ENCODE assay signal across 9 cellular contexts in genomic region chr2:37669500-37669899, GRCh38. TPM values are rescaled to one million over a fixed set of nuclear protein-coding genes. Genes with fewer than 3 reads are reported as not detected.
DNase-seq lines count a peak whose midpoint lies in the region; ATAC-seq, FAIRE-seq and TF ChIP-seq lines count a peak whose summit lies in the region.
"Had no signal": no experiment of that assay in that cellular context is flagged by ENCODE, and none has a peak within 500 bp of the region (broad histone marks: within the 10 kb centered on the region; RNA-seq: fewer than 3 reads in every experiment).

No MANE protein-coding gene starts in this region.

- TF ChIP-seq POLR2A in ovary (IDR thresholded peaks at IDR 0.05) = no peak
- no peak for TF ChIP-seq POLR2A in erythroblast (IDR thresholded peaks at IDR 0.05; ENCODE audit: low read length)
- TF ChIP-seq POLR2A in GM12891 (IDR thresholded peaks at IDR 0.05; ENCODE audit: low read depth, low read length) = no peak

- peaks cover 30% of the 10 kb centered on the region for H3K36me3 ChIP-seq in OCI-LY3 (replicated peaks; ENCODE audit: low read depth, low read length)
- H3K36me3 ChIP-seq in endodermal cell (ENCODE audit: control insufficient read depth, insufficient read depth, low read length) = peaks cover 40% of the 10 kb centered on the region
- H3K36me3 ChIP-seq in ovary = no peaks in the 10 kb centered on the region

- no peaks in the 10 kb centered on the region for H3K9me3 Mint-ChIP-seq in endodermal cell

- no peak overlapping the region for H2AFZ ChIP-seq in OCI-LY3 (ENCODE audit: low read depth, low read length)

- TF ChIP-seq EP300 in ovary (IDR thresholded peaks at IDR 0.05) = no peak

- no peak overlapping the region for H3K9ac ChIP-seq in OCI-LY3 (ENCODE audit: low read length)
- peak overlapping the region; percentile 56 for H3K9ac ChIP-seq in endodermal cell (ENCODE audit: extremely low read depth, low read length, poor library complexity, severe bottlenecking)

- H3K9me3 ChIP-seq in OCI-LY3 (ENCODE audit: insufficient read depth, low read length) (no peaks in the 10 kb centered on the region), endodermal cell (ENCODE audit: control insufficient read depth, low read length) (no peaks in the 10 kb centered on the region), ovary (no peaks in the 10 kb centered on the region)

- peak overlapping the region; percentile 84 for H3K4me3 Mint-ChIP-seq in endodermal cell

- no peak overlapping the region for H3K27ac Mint-ChIP-seq in endodermal cell

- H3K36me3 Mint-ChIP-seq in endodermal cell (ENCODE audit: low read depth) = peaks cover 4% of the 10 kb centered on the region

- ATAC-seq in HG02973 (IDR thresholded peaks at IDR 0.05; ENCODE audit: unreplicated experiment) = no peak

- H3K27me3 Mint-ChIP-seq in endodermal cell (ENCODE audit: insufficient read depth) = peaks cover 34% of the 10 kb centered on the region

- H3K27me3 ChIP-seq in OCI-LY3 (ENCODE audit: low read depth, low read length) = no peaks in the 10 kb centered on the region
- H3K27me3 ChIP-seq in endodermal cell (ENCODE audit: control insufficient read depth, insufficient read depth, low read length, poor library complexity, severe bottlenecking) = no peaks in the 10 kb centered on the region
- no peaks in the 10 kb centered on the region for H3K27me3 ChIP-seq in ovary

- H3K4me3 ChIP-seq in OCI-LY3 (ENCODE audit: low read length) (peak overlapping the region; percentile 82), endodermal cell (ENCODE audit: low read length) (peak overlapping the region; percentile 97), ovary (peak overlapping the region; percentile 96)

- H3K27ac ChIP-seq in OCI-LY3 (ENCODE audit: low read length) (no peak overlapping the region), endodermal cell (ENCODE audit: low read depth, low read length) (no peak overlapping the region), ovary (no peak overlapping the region)

- H3K4me1 Mint-ChIP-seq in endodermal cell = peaks cover 37% of the 10 kb centered on the region

- DNase-seq in EH (ENCODE audit: low read depth) (peak; percentile 45), endodermal cell (no peak), ovary (no peak), NCI-H146 treated with DMSO at 0.1 percent for 48 hours (lab: John Stamatoyannopoulos, UW; ENCODE audit: unreplicated experiment) (no peak), erythroblast (lab: John Stamatoyannopoulos, UW) (no peak), GM12891 (ENCODE audit: insufficient read length, low spot score) (no peak)
- DNase-seq: KG1 had no signal

- H3K4me1 ChIP-seq in OCI-LY3 (ENCODE audit: low read length) = peaks cover 32% of the 10 kb centered on the region
- peaks cover 4% of the 10 kb centered on the region for H3K4me1 ChIP-seq in endodermal cell (ENCODE audit: control insufficient read depth, insufficient read depth, low read length)
- peaks cover 3% of the 10 kb centered on the region for H3K4me1 ChIP-seq in ovary (ENCODE audit: insufficient read depth)

- TF ChIP-seq CTCF in OCI-LY3 (IDR thresholded peaks at IDR 0.05; ENCODE audit: low read depth, low read length) (no peak), endodermal cell (conservative IDR thresholded peaks at IDR 0.05) (no peak), ovary (IDR thresholded peaks at IDR 0.05) (no peak)

- intact Hi-C loops in ovary (cut with DNase I) = no loop called here

- H3K79me2 ChIP-seq in OCI-LY3 (ENCODE audit: low read length) = peaks cover 68% of the 10 kb centered on the region

- H4K20me1 ChIP-seq in OCI-LY3 (ENCODE audit: insufficient read depth, low read length) = peaks cover 55% of the 10 kb centered on the region

- 55 to 82% methylated on average over 2 of the region's 2 CpGs for WGBS in endodermal cell (ENCODE audit: insufficient coverage in 1 of 2, insufficient read length in 1 of 2), 2 experiments
- 55 to 61% (median 59%) methylated on average over 2 of the region's 2 CpGs for WGBS in ovary, 3 donors

- peak overlapping the region; percentile 93 for H3K4me2 ChIP-seq in OCI-LY3 (ENCODE audit: low read length)

- no peak for FAIRE-seq in GM12891 (lab: Jason Lieb, UNC)

TF ChIP-seq in GM12891, 5 proteins besides CTCF, POLR2A, EP300 and RAD21:
- TF ChIP-seq POLR2AphosphoS5 (IDR thresholded peaks at IDR 0.05; ENCODE audit: low read depth, low read length) = no peak
- no peak for TF ChIP-seq SPI1 (IDR thresholded peaks at IDR 0.05; ENCODE audit: low read depth, low read length)
- no peak for TF ChIP-seq POU2F2 (IDR thresholded peaks at IDR 0.05; ENCODE audit: low read depth, low read length)
- no peak for TF ChIP-seq PAX5 (IDR thresholded peaks at IDR 0.05; ENCODE audit: insufficient read depth, low read length, severe bottlenecking)
- no peak for TF ChIP-seq TAF1 (IDR thresholded peaks at IDR 0.05; ENCODE audit: low read depth, low read length)

RNA-seq across cellular contexts. Expression of gene CDC42EP3, which starts 1.9 kb away (rescaled TPM):
- 10 to 100 TPM; 26.4 to 30.2 TPM for total RNA-seq in endodermal cell
- 23.5 TPM for polyA plus RNA-seq in endodermal cell (2013, experiment 1 of 2)
- 26.2 TPM for polyA plus RNA-seq in endodermal cell (2013, experiment 2 of 2)
- total RNA-seq in ovary = 10 to 100 TPM; 12.0 to 82.7 (median 22.3) TPM
- 10 to 100 TPM; 27.6 to 40.3 TPM for polyA plus RNA-seq in ovary
- 12.0 TPM for polyA plus RNA-seq in GM12891 (2012; ENCODE audit: low read depth, missing spikeins)
